Comparison of ENCODE assay signal across 1 cellular context in the genomic region with DNA sequence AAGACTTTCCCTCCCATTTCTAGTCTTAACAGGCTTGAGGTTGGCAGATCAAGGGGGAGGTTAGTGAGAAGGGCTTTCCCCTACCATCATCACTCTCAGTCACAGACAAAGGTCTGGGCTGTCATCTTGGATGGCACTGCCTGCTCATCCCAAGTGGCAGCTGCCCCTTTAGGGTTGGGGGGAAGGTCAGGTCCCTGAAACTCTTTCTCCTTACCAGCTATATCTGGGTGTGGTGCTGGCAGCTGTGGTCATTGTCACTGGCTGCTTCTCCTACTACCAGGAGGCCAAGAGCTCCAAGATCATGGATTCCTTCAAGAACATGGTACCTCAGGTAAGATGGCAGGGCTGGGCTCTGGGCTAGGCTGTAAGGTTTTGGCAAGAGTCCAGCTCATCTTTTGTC.
TF ChIP-seq lines count a peak whose summit lies in the region.

No MANE protein-coding gene starts in this region.

TF ChIP-seq in A549, 52 proteins besides CTCF, POLR2A, EP300 and RAD21:
- no peak for TF ChIP-seq HOXB13 (CRISPR knock-in tag; IDR thresholded peaks at IDR 0.05; ENCODE audit: low read depth)
- TF ChIP-seq HOXB5 (CRISPR knock-in tag; IDR thresholded peaks at IDR 0.05): no peak
- TF ChIP-seq POLR2AphosphoS2 (conservative IDR thresholded peaks at IDR 0.05; ENCODE audit: low read length): no peak
- TF ChIP-seq, protein P1, sequence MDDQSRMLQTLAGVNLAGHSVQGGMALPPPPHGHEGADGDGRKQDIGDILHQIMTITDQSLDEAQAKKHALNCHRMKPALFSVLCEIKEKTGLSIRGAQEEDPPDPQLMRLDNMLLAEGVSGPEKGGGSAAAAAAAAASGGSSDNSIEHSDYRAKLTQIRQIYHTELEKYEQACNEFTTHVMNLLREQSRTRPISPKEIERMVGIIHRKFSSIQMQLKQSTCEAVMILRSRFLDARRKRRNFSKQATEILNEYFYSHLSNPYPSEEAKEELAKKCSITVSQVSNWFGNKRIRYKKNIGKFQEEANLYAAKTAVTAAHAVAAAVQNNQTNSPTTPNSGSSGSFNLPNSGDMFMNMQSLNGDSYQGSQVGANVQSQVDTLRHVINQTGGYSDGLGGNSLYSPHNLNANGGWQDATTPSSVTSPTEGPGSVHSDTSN (IDR thresholded peaks at IDR 0.05): no peak
- no peak for TF ChIP-seq CEBPB (IDR thresholded peaks at IDR 0.05)
- no peak for TF ChIP-seq RARB (CRISPR knock-in tag; IDR thresholded peaks at IDR 0.05)
